In the genomic region with DNA sequence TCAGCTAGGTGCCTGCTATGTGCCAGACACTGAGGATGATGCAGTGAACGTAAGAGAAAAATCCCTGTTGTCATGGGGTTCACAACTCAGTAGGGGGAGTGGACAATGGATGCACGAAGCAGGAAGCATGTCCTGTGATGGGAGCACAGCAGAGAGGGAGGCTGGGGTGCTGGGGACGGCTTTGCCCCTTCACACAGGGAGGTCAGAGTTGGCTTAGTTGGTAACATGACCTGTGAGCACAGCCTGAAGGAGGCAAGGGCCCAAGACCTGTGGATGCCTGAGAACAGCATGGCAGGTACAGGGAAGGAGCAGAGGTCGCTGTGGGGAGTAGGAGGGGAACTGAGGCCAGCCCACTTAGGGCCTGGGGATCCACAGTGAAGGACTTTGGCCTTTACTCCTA, we compare ENCODE assay signal across 1 cellular context.
TF ChIP-seq lines count a peak whose summit lies in the region.

No MANE protein-coding gene starts in this region.

TF ChIP-seq in IMR-90, 13 proteins besides CTCF, POLR2A, EP300 and RAD21:
- no peak for TF ChIP-seq CHD1 (IDR thresholded peaks at IDR 0.05; ENCODE audit: low read depth, low read length)
- no peak for TF ChIP-seq FOS (IDR thresholded peaks at IDR 0.05; ENCODE audit: low read depth, low read length)
- TF ChIP-seq, protein P1, sequence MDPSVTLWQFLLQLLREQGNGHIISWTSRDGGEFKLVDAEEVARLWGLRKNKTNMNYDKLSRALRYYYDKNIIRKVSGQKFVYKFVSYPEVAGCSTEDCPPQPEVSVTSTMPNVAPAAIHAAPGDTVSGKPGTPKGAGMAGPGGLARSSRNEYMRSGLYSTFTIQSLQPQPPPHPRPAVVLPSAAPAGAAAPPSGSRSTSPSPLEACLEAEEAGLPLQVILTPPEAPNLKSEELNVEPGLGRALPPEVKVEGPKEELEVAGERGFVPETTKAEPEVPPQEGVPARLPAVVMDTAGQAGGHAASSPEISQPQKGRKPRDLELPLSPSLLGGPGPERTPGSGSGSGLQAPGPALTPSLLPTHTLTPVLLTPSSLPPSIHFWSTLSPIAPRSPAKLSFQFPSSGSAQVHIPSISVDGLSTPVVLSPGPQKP (IDR thresholded peaks at IDR 0.05; ENCODE audit: borderline replicate concordance, low read depth, low read length) = no peak
- TF ChIP-seq, protein P2, sequence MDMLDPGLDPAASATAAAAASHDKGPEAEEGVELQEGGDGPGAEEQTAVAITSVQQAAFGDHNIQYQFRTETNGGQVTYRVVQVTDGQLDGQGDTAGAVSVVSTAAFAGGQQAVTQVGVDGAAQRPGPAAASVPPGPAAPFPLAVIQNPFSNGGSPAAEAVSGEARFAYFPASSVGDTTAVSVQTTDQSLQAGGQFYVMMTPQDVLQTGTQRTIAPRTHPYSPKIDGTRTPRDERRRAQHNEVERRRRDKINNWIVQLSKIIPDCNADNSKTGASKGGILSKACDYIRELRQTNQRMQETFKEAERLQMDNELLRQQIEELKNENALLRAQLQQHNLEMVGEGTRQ (IDR thresholded peaks at IDR 0.05; ENCODE audit: low read depth, low read length) = no peak
- no peak for TF ChIP-seq BHLHE40 (IDR thresholded peaks at IDR 0.05; ENCODE audit: low read depth, low read length)
- no peak for TF ChIP-seq RCOR1 (IDR thresholded peaks at IDR 0.05; ENCODE audit: insufficient replicate concordance, low read length)
- TF ChIP-seq NFE2L2 (IDR thresholded peaks at IDR 0.05; ENCODE audit: low read depth, low read length) = no peak
- TF ChIP-seq MXI1 (IDR thresholded peaks at IDR 0.05; ENCODE audit: borderline replicate concordance, low read depth, low read length) = no peak
- no peak for TF ChIP-seq CEBPB (IDR thresholded peaks at IDR 0.05; ENCODE audit: low read depth, low read length)
- no peak for TF ChIP-seq RFX5 (IDR thresholded peaks at IDR 0.05; ENCODE audit: low read depth, low read length)
- no peak for TF ChIP-seq SMC3 (IDR thresholded peaks at IDR 0.05; ENCODE audit: low read depth, low read length)
- no peak for TF ChIP-seq MAFK (IDR thresholded peaks at IDR 0.05; ENCODE audit: low read depth, low read length)
- no peak for TF ChIP-seq MAZ (IDR thresholded peaks at IDR 0.05; ENCODE audit: borderline replicate concordance, low read depth, low read length)
